ENCODE assay signal across 22 cellular contexts in the genomic region with DNA sequence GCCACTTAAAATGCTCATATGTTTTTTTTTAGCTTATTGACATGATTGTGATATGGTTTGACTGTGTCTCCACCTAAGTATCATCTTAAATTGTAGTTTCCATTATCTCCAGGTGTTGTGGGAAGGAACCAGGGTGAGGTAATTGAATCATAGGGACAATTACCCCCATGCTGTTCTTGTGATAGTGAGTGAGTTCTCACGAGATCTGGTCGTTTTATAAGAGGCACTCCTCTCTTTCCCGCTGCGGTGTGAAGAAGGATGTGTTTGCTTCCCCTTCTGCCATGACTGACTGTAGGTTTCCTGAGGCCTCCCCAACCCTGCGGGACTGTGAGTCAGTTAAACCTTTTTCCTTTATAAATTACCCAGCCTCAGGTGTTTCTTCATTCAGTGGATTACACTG.
"Had no signal": no experiment of that assay in that cellular context is flagged by ENCODE, and none has a peak within 500 bp of the region (broad histone marks: within the 10 kb centered on the region; RNA-seq: fewer than 3 reads in every experiment).

No MANE protein-coding gene starts in this region.

- H3K4me1 ChIP-seq: parathyroid adenoma, sigmoid colon, testis, tibial nerve, upper lobe of left lung had no signal

- H3K4me3 ChIP-seq: lung, mucosa of descending colon, sigmoid colon, testis, tibial nerve, upper lobe of left lung had no signal

- H3K27me3 ChIP-seq: sigmoid colon, testis, tibial nerve, upper lobe of left lung had no signal

- ATAC-seq: effector memory CD8-positive, alpha-beta T cell; mucosa of descending colon; natural killer cell treated with Interleukin-12 subunit alpha and Interleukin-12 subunit beta and Interleukin-15 and Interleukin-18, amount 100 ng/mL, for 72 hours; stimulated activated memory B cell treated with anti-CD40 and anti-IgM and Interleukin-4, amounts not matched to agents 10 μg/mL and 1 μg/mL and 100 μg/mL, for 72 hours; stimulated activated naive CD8-positive, alpha-beta T cell treated with anti-CD3 and anti-CD28 coated beads, Interleukin-15, Interleukin-2, amounts not matched to agents 100 U/mL and 50 U/mL, for 24 hours had no signal

- H3K36me3 ChIP-seq: sigmoid colon, tibial nerve, upper lobe of left lung had no signal

- DNase-seq: cortex of kidney; effector memory CD8-positive, alpha-beta T cell; hypothalamus; immature natural killer cell; islet precursor cell; kidney glomerular epithelial cell; mucosa of descending colon; naive B cell; sigmoid colon; stimulated activated CD4-positive, alpha-beta T cell treated with anti-CD3 and anti-CD28 coated beads, Interleukin-4, amount 100 ng/mL, for 4 hours; stimulated activated naive CD8-positive, alpha-beta T cell treated with anti-CD3 and anti-CD28 coated beads, Interleukin-15, Interleukin-2, amounts not matched to agents 100 U/mL and 50 U/mL, for 24 hours; substantia nigra; testis; upper lobe of left lung had no signal

- H2AFZ ChIP-seq: parathyroid adenoma had no signal

- FAIRE-seq: endometrium, frontal cortex, urothelium cell line had no signal

- H3K9ac ChIP-seq: parathyroid adenoma had no signal

- H3K27ac ChIP-seq: parathyroid adenoma, sigmoid colon, testis, tibial nerve, upper lobe of left lung had no signal

- H3K9me3 ChIP-seq: mucosa of descending colon, sigmoid colon, testis, tibial nerve, upper lobe of left lung had no signal

- H3K79me2 ChIP-seq: parathyroid adenoma had no signal
